40 cellular contexts compared by ENCODE assay signal in genomic region chr13:62049992-62050391, GRCh38.
"Had no signal": no experiment of that assay in that cellular context is flagged by ENCODE, and none has a peak within 500 bp of the region (broad histone marks: within the 10 kb centered on the region; RNA-seq: fewer than 3 reads in every experiment).

No MANE protein-coding gene starts in this region.

- H3K27me3 Mint-ChIP-seq: activated CD4-positive, alpha-beta memory T cell treated with anti-CD3 and anti-CD28 coated beads, Interleukin-2, amount 10 ng/mL, durations not matched to agents 7 days and 5 days; activated CD4-positive, alpha-beta T cell treated with anti-CD3 and anti-CD28 coated beads for 36 hours; activated CD4-positive, alpha-beta T cell treated with anti-CD3 and anti-CD28 coated beads, Interleukin-2, amount 10 ng/mL, durations not matched to agents 7 days and 5 days; activated CD8-positive, alpha-beta memory T cell treated with anti-CD3 and anti-CD28 coated beads, Interleukin-2, amount 10 ng/mL, durations not matched to agents 7 days and 5 days; activated naive CD4-positive, alpha-beta T cell treated with anti-CD3 and anti-CD28 coated beads, Interleukin-2, amount 10 ng/mL, durations not matched to agents 7 days and 5 days; activated naive CD4-positive, alpha-beta T cell treated with anti-CD3 and anti-CD28 coated beads, Interleukin-2, amount 50 U/mL, for 24 hours; activated naive CD8-positive, alpha-beta T cell; activated naive CD8-positive, alpha-beta T cell treated with anti-CD3 and anti-CD28 coated beads, Interleukin-2, amount 10 ng/mL, durations not matched to agents 7 days and 5 days; activated naive CD8-positive, alpha-beta T cell treated with anti-CD3 and anti-CD28 coated beads, Interleukin-2, amount 50 U/mL, for 24 hours; activated T-cell treated with anti-CD3 and anti-CD28 coated beads, Interleukin-2, amount 50 U/mL, for 24 hours; central memory CD8-positive, alpha-beta T cell had no signal

- H3K4me1 ChIP-seq: ascending aorta had no signal

- ATAC-seq: activated CD4-positive, alpha-beta T cell treated with anti-CD3 and anti-CD28 coated beads for 36 hours; activated CD4-positive, CD25-positive, alpha-beta regulatory T cell treated with anti-CD3 and anti-CD28 coated beads, Interleukin-2, amount 50 U/mL, for 24 hours; activated CD8-positive, alpha-beta memory T cell treated with anti-CD3 and anti-CD28 coated beads, Interleukin-2, amount 10 ng/mL, durations not matched to agents 7 days and 5 days; activated CD8-positive, alpha-beta T cell treated with anti-CD3 and anti-CD28 coated beads, Interleukin-2, amount 10 ng/mL, durations not matched to agents 7 days and 5 days; activated naive CD8-positive, alpha-beta T cell treated with anti-CD3 and anti-CD28 coated beads, Interleukin-2, amount 50 U/mL, for 24 hours; WTC11 had no signal

- FAIRE-seq: bronchial epithelial cell, TTC549 had no signal

- H3K4me3 Mint-ChIP-seq: activated CD4-positive, alpha-beta memory T cell treated with anti-CD3 and anti-CD28 coated beads, Interleukin-2, amount 10 ng/mL, durations not matched to agents 7 days and 5 days; activated CD4-positive, alpha-beta T cell treated with anti-CD3 and anti-CD28 coated beads for 36 hours; activated CD4-positive, alpha-beta T cell treated with anti-CD3 and anti-CD28 coated beads, Interleukin-2, amount 10 ng/mL, durations not matched to agents 7 days and 5 days; activated CD8-positive, alpha-beta memory T cell treated with anti-CD3 and anti-CD28 coated beads, Interleukin-2, amount 10 ng/mL, durations not matched to agents 7 days and 5 days; activated CD8-positive, alpha-beta T cell treated with anti-CD3 and anti-CD28 coated beads, Interleukin-2, amount 10 ng/mL, durations not matched to agents 7 days and 5 days; activated naive CD4-positive, alpha-beta T cell treated with anti-CD3 and anti-CD28 coated beads, Interleukin-2, amount 10 ng/mL, durations not matched to agents 7 days and 5 days; activated naive CD4-positive, alpha-beta T cell treated with anti-CD3 and anti-CD28 coated beads, Interleukin-2, amount 50 U/mL, for 24 hours; activated naive CD8-positive, alpha-beta T cell; activated naive CD8-positive, alpha-beta T cell treated with anti-CD3 and anti-CD28 coated beads, Interleukin-2, amount 10 ng/mL, durations not matched to agents 7 days and 5 days; activated naive CD8-positive, alpha-beta T cell treated with anti-CD3 and anti-CD28 coated beads, Interleukin-2, amount 50 U/mL, for 24 hours; activated T-cell treated with anti-CD3 and anti-CD28 coated beads, Interleukin-2, amount 50 U/mL, for 24 hours; brain; central memory CD8-positive, alpha-beta T cell; T-helper 1 cell treated with Interleukin-12 subunit alpha and Interleukin-12 subunit beta and Interleukin-4 antibody, amounts not matched to agents 30 μg/mL and 1 μg/mL, for 36 hours; T-helper 2 cell treated with Interferon-gamma antibody and Interleukin-4, amounts not matched to agents 5 μg/mL and 100 μg/mL, for 36 hours; WTC11 had no signal

- H3K4me3 ChIP-seq: ascending aorta, cardiac muscle cell had no signal

- DNase-seq: activated CD4-positive, alpha-beta memory T cell treated with anti-CD3 and anti-CD28 coated beads, Interleukin-2, amount 10 ng/mL, durations not matched to agents 7 days and 5 days; activated CD4-positive, alpha-beta T cell treated with anti-CD3 and anti-CD28 coated beads for 1 hour; activated CD4-positive, alpha-beta T cell treated with anti-CD3 and anti-CD28 coated beads for 36 hours; activated CD4-positive, alpha-beta T cell treated with anti-CD3 and anti-CD28 coated beads for 48 hours; activated CD4-positive, alpha-beta T cell treated with anti-CD3 and anti-CD28 coated beads, Interleukin-2, amount 10 ng/mL, durations not matched to agents 7 days and 5 days; activated CD4-positive, alpha-beta T cell treated with anti-CD3 and anti-CD28 coated beads, Interleukin-2, amount 50 U/mL, for 48 hours; activated CD4-positive, CD25-positive, alpha-beta regulatory T cell; activated CD8-positive, alpha-beta memory T cell treated with anti-CD3 and anti-CD28 coated beads for 24 hours; activated CD8-positive, alpha-beta memory T cell treated with anti-CD3 and anti-CD28 coated beads, Interleukin-2, amount 10 ng/mL, durations not matched to agents 7 days and 5 days; activated CD8-positive, alpha-beta memory T cell treated with anti-CD3 and anti-CD28 coated beads, Interleukin-2, amount 50 U/mL, for 48 hours; activated CD8-positive, alpha-beta T cell treated with anti-CD3 and anti-CD28 coated beads, Interleukin-2, amount 10 ng/mL, durations not matched to agents 7 days and 5 days; activated effector memory CD4-positive, alpha-beta T cell treated with Interleukin-2 at 50 U/mL for 16 hours; activated gamma-delta T cell; activated naive CD4-positive, alpha-beta T cell treated with anti-CD3 and anti-CD28 coated beads, Interleukin-2, amount 10 ng/mL, durations not matched to agents 7 days and 5 days; activated naive CD4-positive, alpha-beta T cell treated with Interleukin-2 at 50 U/mL for 16 hours; activated naive CD8-positive, alpha-beta T cell treated with anti-CD3 and anti-CD28 coated beads, Interleukin-2, amount 10 ng/mL, durations not matched to agents 7 days and 5 days; activated naive CD8-positive, alpha-beta T cell treated with anti-CD3 and anti-CD28 coated beads, Interleukin-2, amount 50 U/mL, for 24 hours; activated T-cell treated with anti-CD3 and anti-CD28 coated beads, Interleukin-2, amount 50 U/mL, for 24 hours; activated T-cell treated with anti-CD3 and anti-CD28 coated beads, Interleukin-2, amount 50 U/mL, for 48 hours; amygdala; anterior cingulate cortex; caudate nucleus; cerebellar nuclear complex; T-helper 1 cell; T-helper 2 cell; T-helper 9 cell; WERI-Rb-1 had no signal

- H3K4me1 Mint-ChIP-seq: activated CD4-positive, alpha-beta memory T cell treated with anti-CD3 and anti-CD28 coated beads, Interleukin-2, amount 10 ng/mL, durations not matched to agents 7 days and 5 days; activated CD4-positive, alpha-beta T cell treated with anti-CD3 and anti-CD28 coated beads for 36 hours; activated CD4-positive, alpha-beta T cell treated with anti-CD3 and anti-CD28 coated beads, Interleukin-2, amount 10 ng/mL, durations not matched to agents 7 days and 5 days; activated CD8-positive, alpha-beta memory T cell treated with anti-CD3 and anti-CD28 coated beads, Interleukin-2, amount 10 ng/mL, durations not matched to agents 7 days and 5 days; activated naive CD4-positive, alpha-beta T cell treated with anti-CD3 and anti-CD28 coated beads, Interleukin-2, amount 10 ng/mL, durations not matched to agents 7 days and 5 days; activated naive CD4-positive, alpha-beta T cell treated with anti-CD3 and anti-CD28 coated beads, Interleukin-2, amount 50 U/mL, for 24 hours; activated naive CD8-positive, alpha-beta T cell treated with anti-CD3 and anti-CD28 coated beads, Interleukin-2, amount 10 ng/mL, durations not matched to agents 7 days and 5 days; activated naive CD8-positive, alpha-beta T cell treated with anti-CD3 and anti-CD28 coated beads, Interleukin-2, amount 50 U/mL, for 24 hours; brain; central memory CD8-positive, alpha-beta T cell; WTC11 had no signal

- H3K27me3 ChIP-seq: ascending aorta, cardiac muscle cell had no signal

- H3K27ac ChIP-seq: ascending aorta, cardiac muscle cell, WERI-Rb-1 had no signal

- H3K36me3 ChIP-seq: ascending aorta, cardiac muscle cell, WERI-Rb-1 had no signal

- H3K27ac Mint-ChIP-seq: activated CD4-positive, alpha-beta memory T cell treated with anti-CD3 and anti-CD28 coated beads, Interleukin-2, amount 10 ng/mL, durations not matched to agents 7 days and 5 days; activated CD4-positive, alpha-beta T cell treated with anti-CD3 and anti-CD28 coated beads for 36 hours; activated CD4-positive, alpha-beta T cell treated with anti-CD3 and anti-CD28 coated beads, Interleukin-2, amount 10 ng/mL, durations not matched to agents 7 days and 5 days; activated CD8-positive, alpha-beta memory T cell treated with anti-CD3 and anti-CD28 coated beads, Interleukin-2, amount 10 ng/mL, durations not matched to agents 7 days and 5 days; activated CD8-positive, alpha-beta T cell treated with anti-CD3 and anti-CD28 coated beads, Interleukin-2, amount 10 ng/mL, durations not matched to agents 7 days and 5 days; activated naive CD4-positive, alpha-beta T cell treated with anti-CD3 and anti-CD28 coated beads, Interleukin-2, amount 10 ng/mL, durations not matched to agents 7 days and 5 days; activated naive CD4-positive, alpha-beta T cell treated with anti-CD3 and anti-CD28 coated beads, Interleukin-2, amount 50 U/mL, for 24 hours; activated naive CD8-positive, alpha-beta T cell; activated naive CD8-positive, alpha-beta T cell treated with anti-CD3 and anti-CD28 coated beads, Interleukin-2, amount 10 ng/mL, durations not matched to agents 7 days and 5 days; activated naive CD8-positive, alpha-beta T cell treated with anti-CD3 and anti-CD28 coated beads, Interleukin-2, amount 50 U/mL, for 24 hours; activated T-cell treated with anti-CD3 and anti-CD28 coated beads, Interleukin-2, amount 50 U/mL, for 24 hours; activated T-helper 2 cell treated with anti-CD3 and anti-CD28 coated beads, Interferon-gamma antibody, Interleukin-2, Interleukin-4, amounts not matched to agents 10 μg/mL and 5 μg/mL and 100 μg/mL, durations not matched to agents 14 hours and 24 hours and 36 hours; brain; T-helper 1 cell treated with Interleukin-12 subunit alpha and Interleukin-12 subunit beta and Interleukin-4 antibody, amounts not matched to agents 30 μg/mL and 1 μg/mL, for 36 hours; T-helper 2 cell treated with Interferon-gamma antibody and Interleukin-4, amounts not matched to agents 5 μg/mL and 100 μg/mL, for 36 hours; WTC11 had no signal

- H3K36me3 Mint-ChIP-seq: activated CD8-positive, alpha-beta memory T cell treated with anti-CD3 and anti-CD28 coated beads, Interleukin-2, amount 10 ng/mL, durations not matched to agents 7 days and 5 days; activated naive CD4-positive, alpha-beta T cell treated with anti-CD3 and anti-CD28 coated beads, Interleukin-2, amount 10 ng/mL, durations not matched to agents 7 days and 5 days; activated naive CD4-positive, alpha-beta T cell treated with anti-CD3 and anti-CD28 coated beads, Interleukin-2, amount 50 U/mL, for 24 hours; activated naive CD8-positive, alpha-beta T cell; activated naive CD8-positive, alpha-beta T cell treated with anti-CD3 and anti-CD28 coated beads, Interleukin-2, amount 10 ng/mL, durations not matched to agents 7 days and 5 days; brain had no signal

- H3K9me3 ChIP-seq: ascending aorta had no signal
